24 cellular contexts compared by ENCODE assay signal in genomic region chr20:59643616-59644061, GRCh38. TPM values are rescaled to one million over a fixed set of nuclear protein-coding genes. Genes with fewer than 3 reads are reported as not detected.
DNase-seq lines count a peak whose midpoint lies in the region; ATAC-seq and TF ChIP-seq lines count a peak whose summit lies in the region.
"Had no signal": no experiment of that assay in that cellular context is flagged by ENCODE, and none has a peak within 500 bp of the region (broad histone marks: within the 10 kb centered on the region; RNA-seq: fewer than 3 reads in every experiment).

No MANE protein-coding gene starts in this region.

- no peaks in the 10 kb centered on the region for H3K4me1 ChIP-seq in gastrocnemius medialis
- H3K4me1 ChIP-seq: suprapubic skin, uterus had no signal

- H3K36me3 Mint-ChIP-seq in activated naive CD4-positive, alpha-beta T cell treated with anti-CD3 and anti-CD28 coated beads for 36 hours (ENCODE audit: low read depth), result no peaks in the 10 kb centered on the region
- H3K36me3 Mint-ChIP-seq: CD14-positive monocyte, IgD-negative memory B cell had no signal

- no peaks in the 10 kb centered on the region for H3K36me3 ChIP-seq in gastrocnemius medialis
- H3K36me3 ChIP-seq: suprapubic skin, uterus, WERI-Rb-1 had no signal

- intact Hi-C loops in left cardiac atrium (cut with DNase I), result no loop called here
- intact Hi-C loops in cardiac septum (cut with DNase I), result no loop called here
- intact Hi-C loops in activated naive CD4-positive, alpha-beta T cell treated with anti-CD3 and anti-CD28 coated beads for 36 hours (cut with micrococcal nuclease), result no loop called here
- intact Hi-C loops in gastrocnemius medialis (cut with DNase I; ENCODE audit: low total_unique reads), result no loop called here

- H3K27ac ChIP-seq in gastrocnemius medialis, result no peak overlapping the region
- H3K27ac ChIP-seq: RWPE1, suprapubic skin, uterus, WERI-Rb-1 had no signal

- CTCF ChIA-PET in activated naive CD4-positive, alpha-beta T cell treated with anti-CD3 and anti-CD28 coated beads for 36 hours (lab: Charles Lee), result no interaction called here

- no peak overlapping the region for H3K27ac Mint-ChIP-seq in activated naive CD4-positive, alpha-beta T cell treated with anti-CD3 and anti-CD28 coated beads for 36 hours
- H3K27ac Mint-ChIP-seq: activated CD4-positive, alpha-beta T cell treated with anti-CD3 and anti-CD28 coated beads, Interleukin-2, amount 10 ng/mL, durations not matched to agents 7 days and 5 days; CD14-positive monocyte; IgD-negative memory B cell; naive B cell had no signal

- H3K9me3 ChIP-seq in gastrocnemius medialis, result no peaks in the 10 kb centered on the region
- H3K9me3 ChIP-seq: suprapubic skin, uterus had no signal

- no peak for TF ChIP-seq POLR2A in gastrocnemius medialis (IDR thresholded peaks at IDR 0.05)

- no peak for TF ChIP-seq CTCF in gastrocnemius medialis (IDR thresholded peaks at IDR 0.05 in 4 of 5, conservative IDR thresholded peaks at IDR 0.05 in 1 of 5)

- ATAC-seq in left cardiac atrium, result peak; percentile 70 to 72
- ATAC-seq in gastrocnemius medialis, result no peak
- ATAC-seq in HG03565 (IDR thresholded peaks at IDR 0.05; ENCODE audit: unreplicated experiment), result no peak
- no peak for ATAC-seq in HG02678 (IDR thresholded peaks at IDR 0.05; ENCODE audit: unreplicated experiment)
- ATAC-seq: SK-N-SH treated with all-trans-retinoic acid at 6 μM for 48 hours had no signal

- H3K27me3 Mint-ChIP-seq in activated naive CD4-positive, alpha-beta T cell treated with anti-CD3 and anti-CD28 coated beads for 36 hours (ENCODE audit: low read depth), result peaks cover 3% of the 10 kb centered on the region
- H3K27me3 Mint-ChIP-seq: IgD-negative memory B cell had no signal

- H3K4me1 Mint-ChIP-seq in activated naive CD4-positive, alpha-beta T cell treated with anti-CD3 and anti-CD28 coated beads for 36 hours (ENCODE audit: low read depth), result no peaks in the 10 kb centered on the region
- H3K4me1 Mint-ChIP-seq: activated CD4-positive, alpha-beta T cell treated with anti-CD3 and anti-CD28 coated beads, Interleukin-2, amount 10 ng/mL, durations not matched to agents 7 days and 5 days; CD14-positive monocyte; IgD-negative memory B cell; naive B cell had no signal

- H3K4me3 Mint-ChIP-seq in activated naive CD4-positive, alpha-beta T cell treated with anti-CD3 and anti-CD28 coated beads for 36 hours, result no peak overlapping the region
- H3K4me3 Mint-ChIP-seq: activated CD4-positive, alpha-beta T cell treated with anti-CD3 and anti-CD28 coated beads, Interleukin-2, amount 10 ng/mL, durations not matched to agents 7 days and 5 days; CD14-positive monocyte; IgD-negative memory B cell; naive B cell had no signal

- in situ Hi-C loops in gastrocnemius medialis (cut with MboI; ENCODE audit: low sequenced_read_pairs in 4 of 4), result no loop called here

- no peaks in the 10 kb centered on the region for H3K27me3 ChIP-seq in gastrocnemius medialis
- H3K27me3 ChIP-seq: uterus had no signal

- no peak overlapping the region for H3K4me3 ChIP-seq in gastrocnemius medialis
- H3K4me3 ChIP-seq: suprapubic skin, uterus had no signal

- no peaks in the 10 kb centered on the region for H3K9me3 Mint-ChIP-seq in activated naive CD4-positive, alpha-beta T cell treated with anti-CD3 and anti-CD28 coated beads for 36 hours
- H3K9me3 Mint-ChIP-seq: activated CD4-positive, alpha-beta T cell treated with anti-CD3 and anti-CD28 coated beads, Interleukin-2, amount 10 ng/mL, durations not matched to agents 7 days and 5 days had no signal

- DNase-seq in left cardiac atrium (no peak), cardiac septum (ENCODE audit: low spot score) (no peak), globus pallidus (ENCODE audit: low spot score) (peak; percentile 86), occipital lobe (lab: John Stamatoyannopoulos, UW) (peak; percentile 48), gastrocnemius medialis (no peak)
- no peak for DNase-seq in activated naive CD4-positive, alpha-beta T cell treated with anti-CD3 and anti-CD28 coated beads for 36 hours
- DNase-seq: activated CD4-positive, alpha-beta T cell treated with anti-CD3 and anti-CD28 coated beads, Interleukin-2, amount 10 ng/mL, durations not matched to agents 7 days and 5 days; H7; mesenchymal stem cell; naive B cell; NCI-H1417; NCI-H2107; NCI-H524 treated with DMSO at 0.1 percent for 48 hours; uterus; WERI-Rb-1 had no signal

RNA-seq across cellular contexts. Expression of gene PHACTR3, which starts 39.3 kb away (rescaled TPM):
- total RNA-seq in left cardiac atrium, result 1 to 10 TPM; 6.4 to 6.9 TPM
- total RNA-seq in cardiac septum, result 0.54 TPM
- 42.1 TPM for total RNA-seq in occipital lobe
- total RNA-seq in activated naive CD4-positive, alpha-beta T cell treated with anti-CD3 and anti-CD28 coated beads for 36 hours, result not detected
- 1 to 10 TPM in 1 of 4 donors, under 1 TPM in 2, not detected in 1; 0.24 to 1.1 (median 0.59) TPM for total RNA-seq in gastrocnemius medialis
- total RNA-seq: activated CD4-positive, alpha-beta T cell treated with anti-CD3 and anti-CD28 coated beads, Interleukin-2, amount 10 ng/mL, durations not matched to agents 7 days and 5 days; osteoblast; T-helper 2 cell treated with Interferon-gamma antibody and Interleukin-4, amounts not matched to agents 100 ng/mL and 5 ng/mL, for 36 hours had no signal

Comparison
In these comparisons a context has a peak if more than half of its experiments do, and no peak if none do; other contexts are left out.
1. ATAC-seq: peak in left cardiac atrium (2 of 2); none in gastrocnemius medialis (0 of 2), HG03565 (single experiment) and HG02678 (single experiment).
2. DNase-seq: peak in globus pallidus (single experiment) and occipital lobe (single experiment); none in left cardiac atrium (single experiment), cardiac septum (single experiment), activated naive CD4-positive, alpha-beta T cell treated with anti-CD3 and anti-CD28 coated beads for 36 hours (single experiment) and gastrocnemius medialis (0 of 2).